27 cellular contexts compared by ENCODE assay signal in the genomic region with DNA sequence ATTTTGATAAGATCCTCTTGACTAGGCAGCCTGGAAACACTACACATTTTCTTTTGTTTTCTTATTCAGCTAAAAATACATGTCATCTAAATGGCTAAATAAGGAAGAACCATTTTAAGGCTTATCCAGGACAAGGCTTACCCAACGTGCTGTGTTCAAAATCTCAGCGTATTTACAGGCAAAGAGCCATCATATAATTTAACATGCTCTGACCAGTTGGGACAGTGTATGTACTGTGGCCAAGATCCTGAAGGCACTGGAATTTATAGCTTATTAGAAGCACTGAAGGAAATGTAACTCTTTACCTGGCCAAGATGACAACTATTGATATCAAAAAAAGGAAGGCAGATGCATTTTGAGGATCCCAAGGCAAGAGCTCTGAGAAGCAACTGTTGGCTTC.
"Had no signal": no experiment of that assay in that cellular context is flagged by ENCODE, and none has a peak within 500 bp of the region (broad histone marks: within the 10 kb centered on the region; RNA-seq: fewer than 3 reads in every experiment).

No MANE protein-coding gene starts in this region.

- H3K4me1 ChIP-seq: SJSA1 had no signal

- DNase-seq: activated CD4-positive, alpha-beta memory T cell treated with anti-CD3 and anti-CD28 coated beads for 36 hours; activated CD4-positive, alpha-beta T cell treated with anti-CD3 and anti-CD28 coated beads, Interleukin-2, amount 10 ng/mL, durations not matched to agents 7 days and 5 days; activated CD4-positive, CD25-positive, alpha-beta regulatory T cell; activated CD8-positive, alpha-beta memory T cell treated with anti-CD3 and anti-CD28 coated beads for 24 hours; activated effector memory CD4-positive, alpha-beta T cell treated with anti-CD3 and anti-CD28 coated beads, Interleukin-2, amount 50 U/mL, for 16 hours; activated naive CD4-positive, alpha-beta T cell treated with Interleukin-2 at 50 U/mL for 16 hours; activated naive CD8-positive, alpha-beta T cell treated with anti-CD3 and anti-CD28 coated beads, Interleukin-2, amount 50 U/mL, for 24 hours; activated T-cell treated with anti-CD3 and anti-CD28 coated beads, Interleukin-2, amount 50 U/mL, for 4 hours; amniotic stem cell; KG1; NCI-H1092; NCI-H1417; NCI-H1930; NCI-H2171; NCI-H226; NCI-H510A; NCI-H526 treated with DMSO at 0.1 percent for 48 hours; NCI-H82; OCI-M1; RPMI8226; SHP77; T-helper 17 cell; T-helper 9 cell had no signal

- ATAC-seq: activated naive CD4-positive, alpha-beta T cell treated with anti-CD3 and anti-CD28 coated beads, Interleukin-2, amount 50 U/mL, for 72 hours; activated naive CD8-positive, alpha-beta T cell treated with anti-CD3 and anti-CD28 coated beads, Interleukin-2, amount 50 U/mL, for 24 hours; activated T-cell treated with anti-CD3 and anti-CD28 coated beads, Interleukin-2, amount 50 U/mL, for 4 hours; Panc1; SK-N-SH treated with all-trans-retinoic acid at 6 μM for 48 hours; T-helper 17 cell had no signal

- H3K4me3 ChIP-seq: SJSA1 had no signal

- H3K27ac ChIP-seq: SJSA1 had no signal

- H3K36me3 ChIP-seq: SJSA1 had no signal

- H3K27me3 ChIP-seq: SJSA1 had no signal

- H3K9me3 ChIP-seq: SJSA1 had no signal
